ENCODE assay signal across 1 cellular context in genomic region chr2:70211595-70211994, GRCh38.
A peak's percentile ranks its signal among the peaks of the same experiment; 100 is the strongest.
TF ChIP-seq lines count a peak whose summit lies in the region.

No MANE protein-coding gene starts in this region.

TF ChIP-seq in HepG2, 621 proteins besides CTCF, POLR2A, EP300 and RAD21:
- TF ChIP-seq MAFF (IDR thresholded peaks at IDR 0.05; ENCODE audit: low read depth, low read length): 0 out of 2 replicates have a peak, but pooled peaks have one; percentile 11
- TF ChIP-seq CEBPG (CRISPR knock-in tag; IDR thresholded peaks at IDR 0.05): no peak
- peak; percentile 26 to 33; a peak in 2 of 4 replicates for TF ChIP-seq MAFK (conservative IDR thresholded peaks at IDR 0.05 in 1 of 2, IDR thresholded peaks at IDR 0.05 in 1 of 2; ENCODE audit: low read length in 2 of 2)
